In genomic region chr5:179824745-179825112, GRCh38 we compare ENCODE assay signal across 17 cellular contexts. TPM values are rescaled to one million over a fixed set of nuclear protein-coding genes. Genes with fewer than 3 reads are reported as not detected.
DNase-seq lines count a peak whose midpoint lies in the region; ATAC-seq and TF ChIP-seq lines count a peak whose summit lies in the region.
"Had no signal": no experiment of that assay in that cellular context is flagged by ENCODE, and none has a peak within 500 bp of the region (broad histone marks: within the 10 kb centered on the region; RNA-seq: fewer than 3 reads in every experiment).

No MANE protein-coding gene starts in this region.

- peaks cover 24% of the 10 kb centered on the region for H3K4me1 ChIP-seq in fibroblast of lung (ENCODE audit: control insufficient read depth, extremely low read depth, insufficient read depth, low read length)
- H3K4me1 ChIP-seq in skeletal muscle satellite cell (ENCODE audit: control insufficient read depth, insufficient read depth, low read length), result peaks cover 45% of the 10 kb centered on the region

- no peak for DNase-seq in Calu3
- DNase-seq in RWPE1 (ENCODE audit: low spot score), result no peak
- DNase-seq in fibroblast of lung (ENCODE audit: low read depth in 2 of 2), result no peak
- DNase-seq: activated CD4-positive, alpha-beta T cell treated with anti-CD3 and anti-CD28 coated beads, Interleukin-2, amount 50 U/mL, for 1 hour; NCI-H1417 treated with DMSO at 0.1 percent for 48 hours; NCI-H2227 treated with DMSO at 0.1 percent for 48 hours; SHP77 treated with DMSO at 0.1 percent for 48 hours; sigmoid colon; stimulated activated naive CD4-positive, alpha-beta T cell treated with Interleukin-2 at 50 U/mL for 16 hours had no signal

- peak overlapping the region; percentile 81 for H3K27ac Mint-ChIP-seq in Calu3 (ENCODE audit: unreplicated experiment)
- H3K27ac Mint-ChIP-seq: activated T-helper 1 cell treated with anti-CD3 and anti-CD28 coated beads, Interleukin-12 subunit alpha, Interleukin-12 subunit beta, Interleukin-2, Interleukin-4 antibody, amounts not matched to agents 30 ng/mL and 10 ng/mL and 1 ng/mL, durations not matched to agents 14 hours and 24 hours and 36 hours had no signal

- CTCF ChIA-PET in Calu3 (lab: Charles Lee) (no interaction called here), RWPE1 (lab: Yijun Ruan, JAX) (no interaction called here)

- TF ChIP-seq CTCF in Calu3 (IDR thresholded peaks at IDR 0.05; ENCODE audit: unreplicated experiment), result no peak
- no peak for TF ChIP-seq CTCF in RWPE1 (conservative IDR thresholded peaks at IDR 0.05; ENCODE audit: low read depth)
- TF ChIP-seq CTCF in fibroblast of lung (conservative IDR thresholded peaks at IDR 0.05 in 1 of 2, IDR thresholded peaks at IDR 0.05 in 1 of 2; ENCODE audit: low read depth in 1 of 2, low read length in 2 of 2), result no peak

- intact Hi-C loops in Calu3 (cut with micrococcal nuclease; ENCODE audit: unreplicated experiment), result loop anchor here (5.0 kb wide), 1 partner anchor 62 kb away; no protein-coding TSS in a partner anchor

- no peak overlapping the region for H3K9ac ChIP-seq in fibroblast of lung (ENCODE audit: insufficient read depth, low read length)
- H3K9ac ChIP-seq in skeletal muscle satellite cell (ENCODE audit: low read depth, low read length), result no peak overlapping the region

- peak overlapping the region; percentile 97 for H3K4me3 Mint-ChIP-seq in Calu3 (ENCODE audit: low read depth, unreplicated experiment)
- H3K4me3 Mint-ChIP-seq: activated T-helper 1 cell treated with anti-CD3 and anti-CD28 coated beads, Interleukin-12 subunit alpha, Interleukin-12 subunit beta, Interleukin-2, Interleukin-4 antibody, amounts not matched to agents 30 ng/mL and 10 ng/mL and 1 ng/mL, durations not matched to agents 14 hours and 24 hours and 36 hours had no signal

- H3K9me3 ChIP-seq in fibroblast of lung (ENCODE audit: control insufficient read depth, insufficient read depth, low read depth, low read length) (no peaks in the 10 kb centered on the region), skeletal muscle satellite cell (replicated peaks; ENCODE audit: low read length) (no peaks in the 10 kb centered on the region)
- H3K9me3 ChIP-seq: HAP-1, sigmoid colon had no signal

- no peaks in the 10 kb centered on the region for H3K9me3 Mint-ChIP-seq in Calu3 (ENCODE audit: low read depth, unreplicated experiment)
- H3K9me3 Mint-ChIP-seq: activated T-helper 1 cell treated with anti-CD3 and anti-CD28 coated beads, Interleukin-12 subunit alpha, Interleukin-12 subunit beta, Interleukin-2, Interleukin-4 antibody, amounts not matched to agents 30 ng/mL and 10 ng/mL and 1 ng/mL, durations not matched to agents 14 hours and 24 hours and 36 hours had no signal

- no peak for ATAC-seq in HG02840 (IDR thresholded peaks at IDR 0.05; ENCODE audit: low FRiP score, unreplicated experiment)
- no peak for ATAC-seq in HG02588 (IDR thresholded peaks at IDR 0.05; ENCODE audit: unreplicated experiment)
- ATAC-seq in HG03095 (IDR thresholded peaks at IDR 0.05; ENCODE audit: unreplicated experiment), result no peak

- H3K27me3 Mint-ChIP-seq in Calu3 (ENCODE audit: unreplicated experiment), result no peaks in the 10 kb centered on the region

- H3K4me3 ChIP-seq in fibroblast of lung (replicated peaks in 1 of 4; ENCODE audit: control extremely low read depth in 1 of 4, insufficient read depth in 1 of 4, low read depth in 3 of 4, low read length in 4 of 4), result peak overlapping the region in 2 of 4 experiments; percentile 33 to 85
- peak overlapping the region; percentile 28 for H3K4me3 ChIP-seq in skeletal muscle satellite cell (ENCODE audit: low read length)
- H3K4me3 ChIP-seq: HAP-1 had no signal

- no TSS peak for BruUV-seq in Calu3 (replicated peaks; lab: Mats Ljungman, UMichigan)

- H3K4me1 Mint-ChIP-seq in Calu3 (ENCODE audit: low read depth, unreplicated experiment), result peaks cover 58% of the 10 kb centered on the region

- H3K36me3 ChIP-seq in fibroblast of lung (ENCODE audit: control insufficient read depth, insufficient read depth, low read length) (peaks cover 50% of the 10 kb centered on the region), skeletal muscle satellite cell (ENCODE audit: insufficient read depth, low read length) (peaks cover 72% of the 10 kb centered on the region)

- peaks cover 8% of the 10 kb centered on the region for H4K20me1 ChIP-seq in fibroblast of lung (ENCODE audit: control insufficient read depth, extremely low read depth, insufficient read depth, low read length)

- H2AFZ ChIP-seq in fibroblast of lung (ENCODE audit: low read length), result no peak overlapping the region

- peaks cover 100% of the 10 kb centered on the region for H3K36me3 Mint-ChIP-seq in Calu3 (ENCODE audit: insufficient read depth, unreplicated experiment)

- H3K27ac ChIP-seq in RWPE1, result peak overlapping the region; percentile 66
- H3K27ac ChIP-seq in fibroblast of lung (ENCODE audit: insufficient read depth, low read length), result no peak overlapping the region
- H3K27ac ChIP-seq: C4-2B had no signal

- no peaks in the 10 kb centered on the region for H3K27me3 ChIP-seq in fibroblast of lung (ENCODE audit: control insufficient read depth, insufficient read depth, low read length)
- H3K27me3 ChIP-seq in skeletal muscle satellite cell (ENCODE audit: control insufficient read depth, insufficient read depth, low read length), result no peaks in the 10 kb centered on the region
- H3K27me3 ChIP-seq: sigmoid colon had no signal

- H3K4me2 ChIP-seq in fibroblast of lung (ENCODE audit: extremely low read depth, insufficient read depth, low read length) (peak overlapping the region; percentile 19), skeletal muscle satellite cell (ENCODE audit: low read length) (peak overlapping the region; percentile 87)

- POLR2A ChIA-PET in RWPE1 (lab: Yijun Ruan, JAX; ENCODE audit: low non-redundant PET), result no interaction called here

- H3K79me2 ChIP-seq in fibroblast of lung (ENCODE audit: control insufficient read depth, insufficient read depth, low read length), result peaks cover 65% of the 10 kb centered on the region

RNA-seq across cellular contexts. Expression of gene SQSTM1, which starts 4.0 kb away (rescaled TPM):
- 1,023 and 1,145 TPM in 2 replicates for total RNA-seq in Calu3 (2022)
- total RNA-seq in fibroblast of lung, result 1,096 and 1,894 TPM in 2 replicates
- 212 and 310 TPM in 2 replicates for polyA plus RNA-seq in fibroblast of lung
- polyA plus RNA-seq in fibroblast of lung (2012), result 451 and 724 TPM in 2 replicates
- 385 and 386 TPM in 2 replicates for polyA minus RNA-seq in fibroblast of lung (ENCODE audit: low replicate concordance)
- total RNA-seq in skeletal muscle satellite cell (2012; rRNA removed), result 416 and 1,062 TPM in 2 replicates

RNA-seq across cellular contexts. Expression of gene MGAT4B, which starts 18.1 kb away (rescaled TPM):
- 610 and 613 TPM in 2 replicates for total RNA-seq in Calu3 (2022)
- 116 and 157 TPM in 2 replicates for total RNA-seq in fibroblast of lung
- 172 and 175 TPM in 2 replicates for polyA plus RNA-seq in fibroblast of lung
- 144 and 153 TPM in 2 replicates for polyA plus RNA-seq in fibroblast of lung (2012)
- polyA minus RNA-seq in fibroblast of lung (ENCODE audit: low replicate concordance), result 468 and 469 TPM in 2 replicates
- total RNA-seq in skeletal muscle satellite cell (2012; rRNA removed), result 141 and 148 TPM in 2 replicates

RNA-seq across cellular contexts. Expression of gene LTC4S, which starts 30.9 kb away (rescaled TPM):
- total RNA-seq in Calu3 (2022), result 2.2 and 4.9 TPM in 2 replicates
- 0.83 and 4.1 TPM in 2 replicates for total RNA-seq in fibroblast of lung
- 0.32 and 0.78 TPM in 2 replicates for polyA plus RNA-seq in fibroblast of lung
- 1.1 and 2.4 TPM in 2 replicates for polyA plus RNA-seq in fibroblast of lung (2012)
- polyA minus RNA-seq in fibroblast of lung (ENCODE audit: low replicate concordance), result not detected in 2 replicates
- not detected in 2 replicates for total RNA-seq in skeletal muscle satellite cell (2012; rRNA removed)
- total RNA-seq: Daoy had no signal

RNA-seq across cellular contexts. Expression of gene MRNIP, which starts 33.9 kb away (rescaled TPM):
- total RNA-seq in Calu3 (2022), result 41.5 and 47.1 TPM in 2 replicates
- total RNA-seq in fibroblast of lung, result 15.4 and 21.0 TPM in 2 replicates
- 8.2 and 8.6 TPM in 2 replicates for polyA plus RNA-seq in fibroblast of lung
- 10.8 and 11.9 TPM in 2 replicates for polyA plus RNA-seq in fibroblast of lung (2012)
- 1.6 and 6.9 TPM in 2 replicates for polyA minus RNA-seq in fibroblast of lung (ENCODE audit: low replicate concordance)
- 9.1 and 11.1 TPM in 2 replicates for total RNA-seq in skeletal muscle satellite cell (2012; rRNA removed)
